Comparison of ENCODE assay signal across 1 cellular context in the genomic region with DNA sequence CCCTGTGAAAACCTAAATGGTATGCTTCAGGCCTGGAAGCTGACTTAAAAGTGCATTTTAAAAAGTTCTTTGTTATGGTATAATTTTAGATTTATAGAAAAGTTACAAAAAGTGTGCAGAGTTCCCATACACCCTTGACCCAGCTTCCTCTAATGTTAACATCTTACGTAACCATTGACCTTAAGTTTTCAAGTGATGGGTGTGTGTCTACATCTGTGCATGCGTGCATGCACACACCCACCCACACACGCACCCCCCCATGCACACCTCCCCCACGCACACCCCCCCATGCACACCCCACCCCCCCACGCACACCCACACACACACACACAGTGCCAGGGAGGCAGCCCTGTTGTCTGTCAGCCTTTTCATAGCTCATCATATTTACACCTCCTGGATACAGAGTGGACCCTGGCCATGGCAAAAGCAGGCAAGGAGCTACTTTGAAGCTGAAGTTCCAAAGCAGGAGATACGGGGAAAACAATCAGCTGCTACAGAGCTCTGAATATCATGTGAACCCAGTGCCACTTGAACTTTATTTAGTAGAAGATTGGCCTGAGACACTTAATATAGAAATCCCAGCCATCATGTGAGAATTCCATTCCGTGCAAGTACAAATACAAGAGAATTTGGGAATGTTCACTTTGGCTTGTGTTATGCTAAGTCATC.
TF ChIP-seq lines count a peak whose summit lies in the region.

No MANE protein-coding gene starts in this region.

TF ChIP-seq in liver, 16 proteins besides CTCF, POLR2A, EP300 and RAD21:
- TF ChIP-seq, protein P1, sequence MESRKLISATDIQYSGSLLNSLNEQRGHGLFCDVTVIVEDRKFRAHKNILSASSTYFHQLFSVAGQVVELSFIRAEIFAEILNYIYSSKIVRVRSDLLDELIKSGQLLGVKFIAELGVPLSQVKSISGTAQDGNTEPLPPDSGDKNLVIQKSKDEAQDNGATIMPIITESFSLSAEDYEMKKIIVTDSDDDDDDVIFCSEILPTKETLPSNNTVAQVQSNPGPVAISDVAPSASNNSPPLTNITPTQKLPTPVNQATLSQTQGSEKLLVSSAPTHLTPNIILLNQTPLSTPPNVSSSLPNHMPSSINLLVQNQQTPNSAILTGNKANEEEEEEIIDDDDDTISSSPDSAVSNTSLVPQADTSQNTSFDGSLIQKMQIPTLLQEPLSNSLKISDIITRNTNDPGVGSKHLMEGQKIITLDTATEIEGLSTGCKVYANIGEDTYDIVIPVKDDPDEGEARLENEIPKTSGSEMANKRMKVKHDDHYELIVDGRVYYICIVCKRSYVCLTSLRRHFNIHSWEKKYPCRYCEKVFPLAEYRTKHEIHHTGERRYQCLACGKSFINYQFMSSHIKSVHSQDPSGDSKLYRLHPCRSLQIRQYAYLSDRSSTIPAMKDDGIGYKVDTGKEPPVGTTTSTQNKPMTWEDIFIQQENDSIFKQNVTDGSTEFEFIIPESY (IDR thresholded peaks at IDR 0.05) = no peak
- peak; percentile 20 for TF ChIP-seq NR2F2 (IDR thresholded peaks at IDR 0.05)
